9 cellular contexts compared by ENCODE assay signal in the genomic region with DNA sequence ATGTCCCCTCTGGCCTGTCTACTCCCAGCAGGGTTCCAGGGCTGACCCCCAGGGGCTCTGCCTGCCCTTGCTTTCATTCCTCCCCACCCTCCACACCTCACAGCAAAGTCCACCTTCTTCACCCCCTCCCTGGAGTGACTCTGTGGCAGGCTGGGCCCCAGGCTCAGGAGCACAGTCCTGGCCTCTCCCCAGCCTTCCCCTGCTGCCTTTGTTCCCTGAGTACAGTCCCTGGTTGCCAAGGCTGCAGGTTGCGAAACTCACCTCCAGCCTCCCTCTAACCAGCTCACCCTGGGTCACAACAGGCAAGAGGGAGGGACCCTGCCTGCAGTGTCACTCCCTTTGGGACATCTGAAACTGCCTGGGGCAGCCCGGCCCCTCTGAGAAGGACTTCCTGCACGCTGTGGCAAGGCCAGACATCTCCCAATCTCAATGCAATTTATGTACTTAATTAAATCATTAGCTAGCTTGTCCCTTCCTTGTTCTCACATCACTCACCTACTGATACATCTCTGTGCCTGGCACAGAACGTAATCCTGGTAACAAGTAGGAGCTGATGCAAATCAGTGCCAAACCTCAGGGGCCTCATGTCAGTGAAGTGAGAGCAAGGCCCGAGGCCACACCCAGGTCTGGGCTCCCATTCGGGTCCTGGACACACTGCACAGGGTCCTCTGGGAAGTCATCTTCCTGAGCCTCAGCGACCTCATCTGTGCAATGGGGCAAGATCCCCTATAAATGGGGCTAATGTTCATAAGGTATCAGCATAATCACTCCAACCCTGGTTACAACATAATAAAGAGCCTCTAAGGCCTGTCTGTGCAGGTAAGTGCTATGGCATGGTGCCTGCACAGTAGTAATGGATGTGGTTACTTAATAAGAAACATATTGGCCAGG. TPM values are rescaled to one million over a fixed set of nuclear protein-coding genes. Genes with fewer than 3 reads are reported as not detected.
A peak's percentile ranks its signal among the peaks of the same experiment; 100 is the strongest.
DNase-seq lines count a peak whose midpoint lies in the region; ATAC-seq, FAIRE-seq and TF ChIP-seq lines count a peak whose summit lies in the region.
"Had no signal": no experiment of that assay in that cellular context is flagged by ENCODE, and none has a peak within 500 bp of the region (broad histone marks: within the 10 kb centered on the region; RNA-seq: fewer than 3 reads in every experiment).

No MANE protein-coding gene starts in this region.

- DNase-seq in DMS153 treated with DMSO at 0.1 percent for 48 hours (lab: John Stamatoyannopoulos, UW; ENCODE audit: unreplicated experiment) (peak; percentile 61), RWPE1 (ENCODE audit: low spot score) (peak; percentile 94), keratinocyte (ENCODE audit: low read depth, low spot score) (peak; percentile 75), activated gamma-delta T cell (lab: John Stamatoyannopoulos, UW) (no peak), ACHN (no peak)
- DNase-seq in activated T-cell treated with anti-CD3 and anti-CD28 coated beads, Interleukin-2, amount 50 U/mL, for 4 hours: no peak
- DNase-seq in effector CD8-positive, alpha-beta T cell (lab: John Stamatoyannopoulos, UW): no peak

- H3K4me1 ChIP-seq in keratinocyte (ENCODE audit: control insufficient read depth, extremely low read depth, insufficient read depth, low read length): peaks cover 45% of the 10 kb centered on the region

- in situ Hi-C loops in ACHN (cut with HindIII; ENCODE audit: low pct_ligation_motif_present, low pct_unique_long_range_greater_than_20kb, low sequenced_read_pairs): no loop called here

- peaks cover 3% of the 10 kb centered on the region for H4K20me1 ChIP-seq in keratinocyte (ENCODE audit: control insufficient read depth, extremely low read depth, insufficient read depth, low read length)

- TF ChIP-seq CTCF in RWPE1 (conservative IDR thresholded peaks at IDR 0.05; ENCODE audit: low read depth) (no peak), keratinocyte (optimal IDR thresholded peaks at IDR 0.05 in 1 of 3, IDR thresholded peaks at IDR 0.05 in 1 of 3, conservative IDR thresholded peaks at IDR 0.05 in 1 of 3; ENCODE audit: extremely low read depth in 1 of 3, insufficient read depth in 2 of 3, low read length in 3 of 3) (no peak)

- peaks cover 5% of the 10 kb centered on the region for H3K79me2 ChIP-seq in keratinocyte (ENCODE audit: control insufficient read depth, insufficient read depth, low read length)

- FAIRE-seq in keratinocyte (lab: Jason Lieb, UNC): peak; percentile 81

- no peak overlapping the region for H3K4me3 Mint-ChIP-seq in activated T-cell treated with anti-CD3 and anti-CD28 coated beads, Interleukin-2, amount 50 U/mL, for 4 hours
- H3K4me3 Mint-ChIP-seq: central memory CD8-positive, alpha-beta T cell had no signal

- peak overlapping the region; percentile 75 for H3K4me2 ChIP-seq in keratinocyte (ENCODE audit: control insufficient read depth, extremely low read depth, insufficient read depth, low read depth, low read length)

- H3K27me3 Mint-ChIP-seq in activated T-cell treated with anti-CD3 and anti-CD28 coated beads, Interleukin-2, amount 50 U/mL, for 4 hours (ENCODE audit: low read depth): no peaks in the 10 kb centered on the region
- H3K27me3 Mint-ChIP-seq: central memory CD8-positive, alpha-beta T cell had no signal

- dilution Hi-C loops in keratinocyte (cut with MboI; ENCODE audit: extremely low pct_ligation_motif_present, low sequenced_read_pairs): no loop called here

- H3K4me1 Mint-ChIP-seq in activated T-cell treated with anti-CD3 and anti-CD28 coated beads, Interleukin-2, amount 50 U/mL, for 4 hours (ENCODE audit: low read depth): peaks cover 2% of the 10 kb centered on the region

- CTCF ChIA-PET in RWPE1 (lab: Yijun Ruan, JAX): no interaction called here

- peak; percentile 61 for ATAC-seq in HG03196 (IDR thresholded peaks at IDR 0.05; ENCODE audit: unreplicated experiment)
- no peak for ATAC-seq in activated T-cell treated with anti-CD3 and anti-CD28 coated beads, Interleukin-2, amount 50 U/mL, for 4 hours

- H3K9me3 Mint-ChIP-seq in activated T-cell treated with anti-CD3 and anti-CD28 coated beads, Interleukin-2, amount 50 U/mL, for 4 hours: no peaks in the 10 kb centered on the region
- H3K9me3 Mint-ChIP-seq: central memory CD8-positive, alpha-beta T cell had no signal

- H3K4me3 ChIP-seq in keratinocyte (ENCODE audit: control insufficient read depth in 2 of 3, extremely low read depth in 1 of 3, insufficient read depth in 2 of 3, low read depth in 1 of 3, low read length in 3 of 3): peak overlapping the region in 1 of 3 experiments; percentile 36

- no peaks in the 10 kb centered on the region for H3K36me3 Mint-ChIP-seq in activated T-cell treated with anti-CD3 and anti-CD28 coated beads, Interleukin-2, amount 50 U/mL, for 4 hours (ENCODE audit: insufficient read depth)

- peaks cover 0 to 13% of the 10 kb centered on the region in 2 experiments for H3K36me3 ChIP-seq in keratinocyte (ENCODE audit: control insufficient read depth in 2 of 2, extremely low read depth in 1 of 2, insufficient read depth in 2 of 2, low read length in 2 of 2)

- peak overlapping the region; percentile 98 for H3K27ac ChIP-seq in RWPE1
- H3K27ac ChIP-seq in keratinocyte (ENCODE audit: control insufficient read depth, insufficient read depth, low read length): peak overlapping the region; percentile 87

- H2AFZ ChIP-seq in keratinocyte (ENCODE audit: control insufficient read depth, low read length): no peak overlapping the region

- H3K27me3 ChIP-seq in keratinocyte (ENCODE audit: control insufficient read depth, extremely low read depth, insufficient read depth, low read length): no peaks in the 10 kb centered on the region

- no peaks in the 10 kb centered on the region for H3K9me3 ChIP-seq in keratinocyte (ENCODE audit: control insufficient read depth, low read depth, low read length)

- POLR2A ChIA-PET in RWPE1 (lab: Yijun Ruan, JAX; ENCODE audit: low non-redundant PET): interaction anchor here (1.2 kb wide), 1 partner anchor 46 kb away, joined by 4 read pairs; no protein-coding TSS in a partner anchor

- peak overlapping the region; percentile 62 for H3K9ac ChIP-seq in keratinocyte (ENCODE audit: control insufficient read depth, extremely low read depth, insufficient read depth, low read length)

- no peaks in the 10 kb centered on the region for H3K9me1 ChIP-seq in keratinocyte (ENCODE audit: control insufficient read depth, extremely low read depth, insufficient read depth, low read length)

RNA-seq across cellular contexts. Expression of a gene that starts 27.3 kb away (rescaled TPM):
- polyA plus RNA-seq in keratinocyte: 19.8 to 36.9 TPM (median 22.1 TPM) in 3 replicates
- polyA plus RNA-seq in keratinocyte (2011; ENCODE audit: low read depth): 4.5 TPM
- 21.0 and 23.3 TPM in 2 replicates for polyA plus RNA-seq in keratinocyte (2011; cell fraction: cytosol; rRNA removed)
- polyA plus RNA-seq in keratinocyte (2011; cell fraction: nucleus; rRNA removed): 23.3 and 24.6 TPM in 2 replicates
- polyA plus RNA-seq in keratinocyte (2012; ENCODE audit: low replicate concordance): 7.4 and 30.1 TPM in 2 replicates
- 18.0 to 38.9 TPM (median 21.8 TPM) in 3 replicates for polyA minus RNA-seq in keratinocyte
- polyA minus RNA-seq in keratinocyte (2011; cell fraction: cytosol; rRNA and poly(A)+ RNA removed): 18.8 TPM
- 9.7 and 14.8 TPM in 2 replicates for polyA minus RNA-seq in keratinocyte (2011; cell fraction: nucleus; rRNA and poly(A)+ RNA removed)
- total RNA-seq in activated T-cell treated with anti-CD3 and anti-CD28 coated beads, Interleukin-2, amount 50 U/mL, for 4 hours: 10 to 100 TPM; 30.4 to 40.6 (median 32.5) TPM

RNA-seq across cellular contexts. Expression of a gene that starts 46.1 kb away (rescaled TPM):
- polyA plus RNA-seq in keratinocyte: 30.9 to 45.2 TPM (median 31.7 TPM) in 3 replicates
- polyA plus RNA-seq in keratinocyte (2011; ENCODE audit: low read depth): 9.8 TPM
- 33.2 and 34.5 TPM in 2 replicates for polyA plus RNA-seq in keratinocyte (2011; cell fraction: cytosol; rRNA removed)
- 35.1 and 38.7 TPM in 2 replicates for polyA plus RNA-seq in keratinocyte (2011; cell fraction: nucleus; rRNA removed)
- 17.9 and 33.7 TPM in 2 replicates for polyA plus RNA-seq in keratinocyte (2012; ENCODE audit: low replicate concordance)
- polyA minus RNA-seq in keratinocyte: 49.6 to 65.0 TPM (median 51.0 TPM) in 3 replicates
- polyA minus RNA-seq in keratinocyte (2011; cell fraction: cytosol; rRNA and poly(A)+ RNA removed): 38.0 TPM
- 23.0 and 30.8 TPM in 2 replicates for polyA minus RNA-seq in keratinocyte (2011; cell fraction: nucleus; rRNA and poly(A)+ RNA removed)
- total RNA-seq in activated T-cell treated with anti-CD3 and anti-CD28 coated beads, Interleukin-2, amount 50 U/mL, for 4 hours: 1 to 10 TPM; 1.6 to 2.1 (median 1.7) TPM

Comparison
In these comparisons a context has a peak if more than half of its experiments do, and no peak if none do; other contexts are left out.
1. DNase-seq: peak in DMS153 treated with DMSO at 0.1 percent for 48 hours (single experiment), RWPE1 (single experiment) and keratinocyte (single experiment); none in activated gamma-delta T cell (single experiment), activated T-cell treated with anti-CD3 and anti-CD28 coated beads, Interleukin-2, amount 50 U/mL, for 4 hours (single experiment), effector CD8-positive, alpha-beta T cell (single experiment) and ACHN (single experiment).